Comparison of ENCODE assay signal across 1 cellular context in genomic region chr6:33420493-33421343, GRCh38.
TF ChIP-seq lines count a peak whose summit lies in the region.

No MANE protein-coding gene starts in this region.

TF ChIP-seq in K562, 482 proteins besides CTCF, POLR2A, EP300 and RAD21 (continued from another document and continues in another):
- TF ChIP-seq, protein P1, sequence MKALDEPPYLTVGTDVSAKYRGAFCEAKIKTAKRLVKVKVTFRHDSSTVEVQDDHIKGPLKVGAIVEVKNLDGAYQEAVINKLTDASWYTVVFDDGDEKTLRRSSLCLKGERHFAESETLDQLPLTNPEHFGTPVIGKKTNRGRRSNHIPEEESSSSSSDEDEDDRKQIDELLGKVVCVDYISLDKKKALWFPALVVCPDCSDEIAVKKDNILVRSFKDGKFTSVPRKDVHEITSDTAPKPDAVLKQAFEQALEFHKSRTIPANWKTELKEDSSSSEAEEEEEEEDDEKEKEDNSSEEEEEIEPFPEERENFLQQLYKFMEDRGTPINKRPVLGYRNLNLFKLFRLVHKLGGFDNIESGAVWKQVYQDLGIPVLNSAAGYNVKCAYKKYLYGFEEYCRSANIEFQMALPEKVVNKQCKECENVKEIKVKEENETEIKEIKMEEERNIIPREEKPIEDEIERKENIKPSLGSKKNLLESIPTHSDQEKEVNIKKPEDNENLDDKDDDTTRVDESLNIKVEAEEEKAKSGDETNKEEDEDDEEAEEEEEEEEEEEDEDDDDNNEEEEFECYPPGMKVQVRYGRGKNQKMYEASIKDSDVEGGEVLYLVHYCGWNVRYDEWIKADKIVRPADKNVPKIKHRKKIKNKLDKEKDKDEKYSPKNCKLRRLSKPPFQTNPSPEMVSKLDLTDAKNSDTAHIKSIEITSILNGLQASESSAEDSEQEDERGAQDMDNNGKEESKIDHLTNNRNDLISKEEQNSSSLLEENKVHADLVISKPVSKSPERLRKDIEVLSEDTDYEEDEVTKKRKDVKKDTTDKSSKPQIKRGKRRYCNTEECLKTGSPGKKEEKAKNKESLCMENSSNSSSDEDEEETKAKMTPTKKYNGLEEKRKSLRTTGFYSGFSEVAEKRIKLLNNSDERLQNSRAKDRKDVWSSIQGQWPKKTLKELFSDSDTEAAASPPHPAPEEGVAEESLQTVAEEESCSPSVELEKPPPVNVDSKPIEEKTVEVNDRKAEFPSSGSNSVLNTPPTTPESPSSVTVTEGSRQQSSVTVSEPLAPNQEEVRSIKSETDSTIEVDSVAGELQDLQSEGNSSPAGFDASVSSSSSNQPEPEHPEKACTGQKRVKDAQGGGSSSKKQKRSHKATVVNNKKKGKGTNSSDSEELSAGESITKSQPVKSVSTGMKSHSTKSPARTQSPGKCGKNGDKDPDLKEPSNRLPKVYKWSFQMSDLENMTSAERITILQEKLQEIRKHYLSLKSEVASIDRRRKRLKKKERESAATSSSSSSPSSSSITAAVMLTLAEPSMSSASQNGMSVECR (CRISPR knock-in tag; IDR thresholded peaks at IDR 0.05), result no peak
- TF ChIP-seq SLC30A9 (CRISPR knock-in tag; IDR thresholded peaks at IDR 0.05) (no peak), IRF2 (CRISPR knock-in tag; IDR thresholded peaks at IDR 0.05) (no peak), KDM5B (IDR thresholded peaks at IDR 0.05; ENCODE audit: insufficient replicate concordance, low read depth, low read length) (no peak), HMBOX1 (IDR thresholded peaks at IDR 0.05) (0 out of 2 replicates have a peak, but pooled peaks have one; percentile 39), MAZ (CRISPR knock-in tag; conservative IDR thresholded peaks at IDR 0.05 in 1 of 2, IDR thresholded peaks at IDR 0.05 in 1 of 2) (peak in 1 of 2 experiments; percentile 52; a peak in 1 of 4 replicates), ZC3H4 (CRISPR knock-in tag; IDR thresholded peaks at IDR 0.05; ENCODE audit: borderline replicate concordance) (no peak), ZNF174 (CRISPR knock-in tag; IDR thresholded peaks at IDR 0.05) (no peak), ZNF23 (CRISPR knock-in tag; IDR thresholded peaks at IDR 0.05) (no peak), KDM2B (CRISPR knock-in tag; IDR thresholded peaks at IDR 0.05) (no peak), NFXL1 (CRISPR knock-in tag; IDR thresholded peaks at IDR 0.05) (no peak), MCM3 (IDR thresholded peaks at IDR 0.05) (no peak), ZNF77 (CRISPR knock-in tag; IDR thresholded peaks at IDR 0.05) (no peak), ERF (CRISPR knock-in tag; IDR thresholded peaks at IDR 0.05) (no peak), FUS (optimal IDR thresholded peaks at IDR 0.05; ENCODE audit: low read depth, low read length) (no peak), ZNF436 (CRISPR knock-in tag; IDR thresholded peaks at IDR 0.05) (no peak), E2F1 (CRISPR knock-in tag; IDR thresholded peaks at IDR 0.05) (no peak), SIX5 (IDR thresholded peaks at IDR 0.05; ENCODE audit: borderline replicate concordance in 1 of 2, insufficient read depth in 1 of 2, low read depth in 1 of 2, low read length in 2 of 2) (peak in 1 of 2 experiments; percentile 34; a peak in 1 of 4 replicates), TRIM24 (IDR thresholded peaks at IDR 0.05) (peak; percentile 74 to 98; a peak in 3 of 4 replicates), STAG1 (CRISPR knock-in tag; IDR thresholded peaks at IDR 0.05; ENCODE audit: borderline replicate concordance) (no peak), CEBPB (tag; IDR thresholded peaks at IDR 0.05) (no peak), ZNF780A (CRISPR knock-in tag; IDR thresholded peaks at IDR 0.05) (no peak), CHD2 (IDR thresholded peaks at IDR 0.05; ENCODE audit: low read depth, low read length) (no peak), TOE1 (IDR thresholded peaks at IDR 0.05; ENCODE audit: borderline replicate concordance) (no peak; the same call in 1 of the 2 replicates), TOE1 (CRISPR knock-in tag; IDR thresholded peaks at IDR 0.05; ENCODE audit: borderline replicate concordance, low read depth) (no peak), PHF20 (IDR thresholded peaks at IDR 0.05; ENCODE audit: partially characterized antibody) (peak; percentile 96), TSHZ1 (CRISPR knock-in tag; IDR thresholded peaks at IDR 0.05) (no peak), ILK (tag; IDR thresholded peaks at IDR 0.05; ENCODE audit: borderline replicate concordance, low read depth) (no peak), MYNN (IDR thresholded peaks at IDR 0.05) (no peak), MYNN (CRISPR knock-in tag; IDR thresholded peaks at IDR 0.05) (no peak), ZNF263 (CRISPR knock-in tag; IDR thresholded peaks at IDR 0.05; ENCODE audit: borderline replicate concordance) (no peak), SREBF1 (IDR thresholded peaks at IDR 0.05; ENCODE audit: borderline replicate concordance, low read depth, low read length) (no peak), ELK3 (CRISPR knock-in tag; IDR thresholded peaks at IDR 0.05) (no peak), NFATC3 (IDR thresholded peaks at IDR 0.05) (peak; percentile 87), SMARCB1 (IDR thresholded peaks at IDR 0.05; ENCODE audit: insufficient read length, low read depth) (no peak), ZNF347 (CRISPR knock-in tag; IDR thresholded peaks at IDR 0.05; ENCODE audit: low read depth) (no peak), DIDO1 (tag; IDR thresholded peaks at IDR 0.05; ENCODE audit: low read depth) (peak; percentile 99), ATF7 (IDR thresholded peaks at IDR 0.05) (no peak), CBFA2T2 (conservative IDR thresholded peaks at IDR 0.05) (peak; percentile 46), CSDE1 (IDR thresholded peaks at IDR 0.05) (no peak), SFPQ (IDR thresholded peaks at IDR 0.05; ENCODE audit: low read depth, low read length) (no peak), HMGN3 (IDR thresholded peaks at IDR 0.05; ENCODE audit: borderline replicate concordance, extremely low read depth, insufficient read length, low read depth, low read length) (no peak), RBM34 (IDR thresholded peaks at IDR 0.05; ENCODE audit: borderline replicate concordance, insufficient read depth, low read length) (no peak), BRCA1 (IDR thresholded peaks at IDR 0.05) (no peak), BRCA1 (CRISPR knock-in tag; IDR thresholded peaks at IDR 0.05) (no peak), U2AF1 (optimal IDR thresholded peaks at IDR 0.05; ENCODE audit: low read depth, low read length) (no peak), U2AF2 (optimal IDR thresholded peaks at IDR 0.05; ENCODE audit: low read depth, low read length) (no peak), NR2F6 (CRISPR knock-in tag; IDR thresholded peaks at IDR 0.05) (no peak), POLR3G (IDR thresholded peaks at IDR 0.05; ENCODE audit: extremely low read depth, insufficient read length, insufficient replicate concordance) (no peak), ZBTB49 (CRISPR knock-in tag; IDR thresholded peaks at IDR 0.05; ENCODE audit: borderline replicate concordance) (no peak)
- TF ChIP-seq, protein P2, sequence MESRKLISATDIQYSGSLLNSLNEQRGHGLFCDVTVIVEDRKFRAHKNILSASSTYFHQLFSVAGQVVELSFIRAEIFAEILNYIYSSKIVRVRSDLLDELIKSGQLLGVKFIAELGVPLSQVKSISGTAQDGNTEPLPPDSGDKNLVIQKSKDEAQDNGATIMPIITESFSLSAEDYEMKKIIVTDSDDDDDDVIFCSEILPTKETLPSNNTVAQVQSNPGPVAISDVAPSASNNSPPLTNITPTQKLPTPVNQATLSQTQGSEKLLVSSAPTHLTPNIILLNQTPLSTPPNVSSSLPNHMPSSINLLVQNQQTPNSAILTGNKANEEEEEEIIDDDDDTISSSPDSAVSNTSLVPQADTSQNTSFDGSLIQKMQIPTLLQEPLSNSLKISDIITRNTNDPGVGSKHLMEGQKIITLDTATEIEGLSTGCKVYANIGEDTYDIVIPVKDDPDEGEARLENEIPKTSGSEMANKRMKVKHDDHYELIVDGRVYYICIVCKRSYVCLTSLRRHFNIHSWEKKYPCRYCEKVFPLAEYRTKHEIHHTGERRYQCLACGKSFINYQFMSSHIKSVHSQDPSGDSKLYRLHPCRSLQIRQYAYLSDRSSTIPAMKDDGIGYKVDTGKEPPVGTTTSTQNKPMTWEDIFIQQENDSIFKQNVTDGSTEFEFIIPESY (CRISPR knock-in tag; IDR thresholded peaks at IDR 0.05), result no peak
- TF ChIP-seq, protein P3, sequence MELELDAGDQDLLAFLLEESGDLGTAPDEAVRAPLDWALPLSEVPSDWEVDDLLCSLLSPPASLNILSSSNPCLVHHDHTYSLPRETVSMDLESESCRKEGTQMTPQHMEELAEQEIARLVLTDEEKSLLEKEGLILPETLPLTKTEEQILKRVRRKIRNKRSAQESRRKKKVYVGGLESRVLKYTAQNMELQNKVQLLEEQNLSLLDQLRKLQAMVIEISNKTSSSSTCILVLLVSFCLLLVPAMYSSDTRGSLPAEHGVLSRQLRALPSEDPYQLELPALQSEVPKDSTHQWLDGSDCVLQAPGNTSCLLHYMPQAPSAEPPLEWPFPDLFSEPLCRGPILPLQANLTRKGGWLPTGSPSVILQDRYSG (tag; conservative IDR thresholded peaks at IDR 0.05; ENCODE audit: low read depth), result no peak
